ENCODE assay signal across 8 cellular contexts in genomic region chr11:129895126-129896041, GRCh38.
DNase-seq lines count a peak whose midpoint lies in the region; ATAC-seq and TF ChIP-seq lines count a peak whose summit lies in the region.

NFRKB (minus strand) TSS chr11:129895578; CDS start chr11:129892849, 2,729 bp downstream.

- DNase-seq in NCI-H146 (lab: John Stamatoyannopoulos, UW) (peak; percentile 82), T-helper 22 cell (ENCODE audit: low read depth) (peak; percentile 75), astrocyte of the cerebellum (ENCODE audit: low read depth) (no peak), hepatic stellate cell (ENCODE audit: low spot score) (peak; percentile 95), retina (peak; percentile 92), GOT3 (lab: John Stamatoyannopoulos, UW) (no peak)

- in situ Hi-C loops in astrocyte of the cerebellum (cut with HindIII; ENCODE audit: low sequenced_read_pairs) = no loop called here

- TF ChIP-seq CTCF in astrocyte of the cerebellum (IDR thresholded peaks at IDR 0.05; ENCODE audit: low read depth, low read length, missing control alignments) = no peak

- ATAC-seq in GM18498 (IDR thresholded peaks at IDR 0.05; ENCODE audit: unreplicated experiment) (peak; percentile 96), HG02852 (IDR thresholded peaks at IDR 0.05; ENCODE audit: unreplicated experiment) (peak; percentile 95)

- peak within 1 kb of the TSS; percentile 79 for H3K4me3 ChIP-seq in astrocyte of the cerebellum (ENCODE audit: low read depth, low read length)

Comparison
In these comparisons a context has a peak if more than half of its experiments do, and no peak if none do; other contexts are left out.
1. DNase-seq: peak in NCI-H146 (single experiment), T-helper 22 cell (single experiment), hepatic stellate cell (single experiment) and retina (single experiment); none in astrocyte of the cerebellum (single experiment) and GOT3 (single experiment).